In the genomic region with DNA sequence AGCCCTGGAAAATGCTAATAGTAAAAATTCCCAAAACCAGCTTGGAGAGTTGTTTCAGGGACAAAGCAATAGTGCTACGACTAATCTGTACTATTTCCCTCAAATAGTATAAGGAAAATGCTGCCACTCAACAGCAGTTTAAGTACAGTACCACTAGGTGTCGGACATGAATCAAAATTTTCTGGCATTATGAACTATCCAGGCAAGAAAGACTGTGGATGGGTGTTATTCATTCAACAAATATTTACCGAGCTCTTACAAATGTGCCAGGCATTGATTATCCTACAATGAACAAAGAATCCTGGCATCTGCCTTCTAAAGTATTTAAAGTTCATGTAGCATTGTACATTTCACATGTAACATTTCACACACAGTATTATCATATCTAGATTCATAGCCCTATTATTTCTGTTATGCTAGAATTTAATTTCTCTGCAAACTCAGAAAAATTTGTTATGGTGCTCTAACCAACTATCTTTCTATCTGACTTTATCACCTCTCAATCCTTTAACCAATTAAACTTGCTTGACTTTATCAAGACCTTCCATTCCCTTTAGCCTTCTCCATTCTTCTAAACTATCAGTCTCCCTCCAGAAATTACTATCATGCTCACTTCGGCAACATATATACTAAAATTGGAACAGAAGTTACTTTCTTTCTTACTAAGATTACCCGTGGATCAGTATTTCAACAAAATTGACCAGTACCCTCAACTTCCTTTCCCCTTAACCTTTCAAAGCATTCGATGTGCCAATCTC, we compare ENCODE assay signal across 2 cellular contexts.
TF ChIP-seq lines count a peak whose summit lies in the region.

No MANE protein-coding gene starts in this region.

TF ChIP-seq in A549, 52 proteins besides CTCF, POLR2A, EP300 and RAD21 (continued from another document):
- TF ChIP-seq, protein P1, sequence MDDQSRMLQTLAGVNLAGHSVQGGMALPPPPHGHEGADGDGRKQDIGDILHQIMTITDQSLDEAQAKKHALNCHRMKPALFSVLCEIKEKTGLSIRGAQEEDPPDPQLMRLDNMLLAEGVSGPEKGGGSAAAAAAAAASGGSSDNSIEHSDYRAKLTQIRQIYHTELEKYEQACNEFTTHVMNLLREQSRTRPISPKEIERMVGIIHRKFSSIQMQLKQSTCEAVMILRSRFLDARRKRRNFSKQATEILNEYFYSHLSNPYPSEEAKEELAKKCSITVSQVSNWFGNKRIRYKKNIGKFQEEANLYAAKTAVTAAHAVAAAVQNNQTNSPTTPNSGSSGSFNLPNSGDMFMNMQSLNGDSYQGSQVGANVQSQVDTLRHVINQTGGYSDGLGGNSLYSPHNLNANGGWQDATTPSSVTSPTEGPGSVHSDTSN (IDR thresholded peaks at IDR 0.05), result no peak
- TF ChIP-seq ZSCAN20 (CRISPR knock-in tag; IDR thresholded peaks at IDR 0.05) (no peak), CBX8 (IDR thresholded peaks at IDR 0.05) (no peak), JUNB (IDR thresholded peaks at IDR 0.05) (peak; percentile 42), MYC (IDR thresholded peaks at IDR 0.05; ENCODE audit: borderline replicate concordance, low read length) (no peak), SREBF2 (IDR thresholded peaks at IDR 0.05) (no peak), EHMT2 (IDR thresholded peaks at IDR 0.05; ENCODE audit: low read depth) (no peak), SMC3 (IDR thresholded peaks at IDR 0.05) (peak; percentile 93), KDM1A (IDR thresholded peaks at IDR 0.05; ENCODE audit: low read depth) (no peak), RARB (CRISPR knock-in tag; IDR thresholded peaks at IDR 0.05) (no peak), CHD4 (IDR thresholded peaks at IDR 0.05; ENCODE audit: borderline replicate concordance) (no peak), FOSL2 (IDR thresholded peaks at IDR 0.05) (no peak), FOSL2 (CRISPR knock-in tag; IDR thresholded peaks at IDR 0.05) (peak; percentile 77), BHLHE40 (IDR thresholded peaks at IDR 0.05; ENCODE audit: low read depth, low read length) (no peak), NR3C1 (IDR thresholded peaks at IDR 0.05) (no peak), NPAS2 (CRISPR knock-in tag; IDR thresholded peaks at IDR 0.05; ENCODE audit: borderline replicate concordance) (no peak)
- TF ChIP-seq, protein P2, sequence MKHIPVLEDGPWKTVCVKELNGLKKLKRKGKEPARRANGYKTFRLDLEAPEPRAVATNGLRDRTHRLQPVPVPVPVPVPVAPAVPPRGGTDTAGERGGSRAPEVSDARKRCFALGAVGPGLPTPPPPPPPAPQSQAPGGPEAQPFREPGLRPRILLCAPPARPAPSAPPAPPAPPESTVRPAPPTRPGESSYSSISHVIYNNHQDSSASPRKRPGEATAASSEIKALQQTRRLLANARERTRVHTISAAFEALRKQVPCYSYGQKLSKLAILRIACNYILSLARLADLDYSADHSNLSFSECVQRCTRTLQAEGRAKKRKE (CRISPR knock-in tag; IDR thresholded peaks at IDR 0.05; ENCODE audit: low read depth), result no peak
- TF ChIP-seq, protein P3, sequence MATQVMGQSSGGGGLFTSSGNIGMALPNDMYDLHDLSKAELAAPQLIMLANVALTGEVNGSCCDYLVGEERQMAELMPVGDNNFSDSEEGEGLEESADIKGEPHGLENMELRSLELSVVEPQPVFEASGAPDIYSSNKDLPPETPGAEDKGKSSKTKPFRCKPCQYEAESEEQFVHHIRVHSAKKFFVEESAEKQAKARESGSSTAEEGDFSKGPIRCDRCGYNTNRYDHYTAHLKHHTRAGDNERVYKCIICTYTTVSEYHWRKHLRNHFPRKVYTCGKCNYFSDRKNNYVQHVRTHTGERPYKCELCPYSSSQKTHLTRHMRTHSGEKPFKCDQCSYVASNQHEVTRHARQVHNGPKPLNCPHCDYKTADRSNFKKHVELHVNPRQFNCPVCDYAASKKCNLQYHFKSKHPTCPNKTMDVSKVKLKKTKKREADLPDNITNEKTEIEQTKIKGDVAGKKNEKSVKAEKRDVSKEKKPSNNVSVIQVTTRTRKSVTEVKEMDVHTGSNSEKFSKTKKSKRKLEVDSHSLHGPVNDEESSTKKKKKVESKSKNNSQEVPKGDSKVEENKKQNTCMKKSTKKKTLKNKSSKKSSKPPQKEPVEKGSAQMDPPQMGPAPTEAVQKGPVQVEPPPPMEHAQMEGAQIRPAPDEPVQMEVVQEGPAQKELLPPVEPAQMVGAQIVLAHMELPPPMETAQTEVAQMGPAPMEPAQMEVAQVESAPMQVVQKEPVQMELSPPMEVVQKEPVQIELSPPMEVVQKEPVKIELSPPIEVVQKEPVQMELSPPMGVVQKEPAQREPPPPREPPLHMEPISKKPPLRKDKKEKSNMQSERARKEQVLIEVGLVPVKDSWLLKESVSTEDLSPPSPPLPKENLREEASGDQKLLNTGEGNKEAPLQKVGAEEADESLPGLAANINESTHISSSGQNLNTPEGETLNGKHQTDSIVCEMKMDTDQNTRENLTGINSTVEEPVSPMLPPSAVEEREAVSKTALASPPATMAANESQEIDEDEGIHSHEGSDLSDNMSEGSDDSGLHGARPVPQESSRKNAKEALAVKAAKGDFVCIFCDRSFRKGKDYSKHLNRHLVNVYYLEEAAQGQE (IDR thresholded peaks at IDR 0.05), result no peak
- TF ChIP-seq, protein P4, sequence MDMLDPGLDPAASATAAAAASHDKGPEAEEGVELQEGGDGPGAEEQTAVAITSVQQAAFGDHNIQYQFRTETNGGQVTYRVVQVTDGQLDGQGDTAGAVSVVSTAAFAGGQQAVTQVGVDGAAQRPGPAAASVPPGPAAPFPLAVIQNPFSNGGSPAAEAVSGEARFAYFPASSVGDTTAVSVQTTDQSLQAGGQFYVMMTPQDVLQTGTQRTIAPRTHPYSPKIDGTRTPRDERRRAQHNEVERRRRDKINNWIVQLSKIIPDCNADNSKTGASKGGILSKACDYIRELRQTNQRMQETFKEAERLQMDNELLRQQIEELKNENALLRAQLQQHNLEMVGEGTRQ (IDR thresholded peaks at IDR 0.05), result no peak
- TF ChIP-seq, protein P5, sequence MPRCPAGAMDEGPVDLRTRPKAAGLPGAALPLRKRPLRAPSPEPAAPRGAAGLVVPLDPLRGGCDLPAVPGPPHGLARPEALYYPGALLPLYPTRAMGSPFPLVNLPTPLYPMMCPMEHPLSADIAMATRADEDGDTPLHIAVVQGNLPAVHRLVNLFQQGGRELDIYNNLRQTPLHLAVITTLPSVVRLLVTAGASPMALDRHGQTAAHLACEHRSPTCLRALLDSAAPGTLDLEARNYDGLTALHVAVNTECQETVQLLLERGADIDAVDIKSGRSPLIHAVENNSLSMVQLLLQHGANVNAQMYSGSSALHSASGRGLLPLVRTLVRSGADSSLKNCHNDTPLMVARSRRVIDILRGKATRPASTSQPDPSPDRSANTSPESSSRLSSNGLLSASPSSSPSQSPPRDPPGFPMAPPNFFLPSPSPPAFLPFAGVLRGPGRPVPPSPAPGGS (IDR thresholded peaks at IDR 0.05), result no peak

TF ChIP-seq in HEK293, 187 proteins besides CTCF, POLR2A, EP300 and RAD21 (continues in another document):
- TF ChIP-seq, protein P6, sequence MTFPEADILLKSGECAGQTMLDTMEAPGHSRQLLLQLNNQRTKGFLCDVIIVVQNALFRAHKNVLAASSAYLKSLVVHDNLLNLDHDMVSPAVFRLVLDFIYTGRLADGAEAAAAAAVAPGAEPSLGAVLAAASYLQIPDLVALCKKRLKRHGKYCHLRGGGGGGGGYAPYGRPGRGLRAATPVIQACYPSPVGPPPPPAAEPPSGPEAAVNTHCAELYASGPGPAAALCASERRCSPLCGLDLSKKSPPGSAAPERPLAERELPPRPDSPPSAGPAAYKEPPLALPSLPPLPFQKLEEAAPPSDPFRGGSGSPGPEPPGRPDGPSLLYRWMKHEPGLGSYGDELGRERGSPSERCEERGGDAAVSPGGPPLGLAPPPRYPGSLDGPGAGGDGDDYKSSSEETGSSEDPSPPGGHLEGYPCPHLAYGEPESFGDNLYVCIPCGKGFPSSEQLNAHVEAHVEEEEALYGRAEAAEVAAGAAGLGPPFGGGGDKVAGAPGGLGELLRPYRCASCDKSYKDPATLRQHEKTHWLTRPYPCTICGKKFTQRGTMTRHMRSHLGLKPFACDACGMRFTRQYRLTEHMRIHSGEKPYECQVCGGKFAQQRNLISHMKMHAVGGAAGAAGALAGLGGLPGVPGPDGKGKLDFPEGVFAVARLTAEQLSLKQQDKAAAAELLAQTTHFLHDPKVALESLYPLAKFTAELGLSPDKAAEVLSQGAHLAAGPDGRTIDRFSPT (tag by site-specific recombination; IDR thresholded peaks at IDR 0.05), result no peak
- TF ChIP-seq, protein P7, sequence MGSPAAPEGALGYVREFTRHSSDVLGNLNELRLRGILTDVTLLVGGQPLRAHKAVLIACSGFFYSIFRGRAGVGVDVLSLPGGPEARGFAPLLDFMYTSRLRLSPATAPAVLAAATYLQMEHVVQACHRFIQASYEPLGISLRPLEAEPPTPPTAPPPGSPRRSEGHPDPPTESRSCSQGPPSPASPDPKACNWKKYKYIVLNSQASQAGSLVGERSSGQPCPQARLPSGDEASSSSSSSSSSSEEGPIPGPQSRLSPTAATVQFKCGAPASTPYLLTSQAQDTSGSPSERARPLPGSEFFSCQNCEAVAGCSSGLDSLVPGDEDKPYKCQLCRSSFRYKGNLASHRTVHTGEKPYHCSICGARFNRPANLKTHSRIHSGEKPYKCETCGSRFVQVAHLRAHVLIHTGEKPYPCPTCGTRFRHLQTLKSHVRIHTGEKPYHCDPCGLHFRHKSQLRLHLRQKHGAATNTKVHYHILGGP (tag by site-specific recombination; IDR thresholded peaks at IDR 0.05), result no peak
- TF ChIP-seq ZNF155 (tag by site-specific recombination; IDR thresholded peaks at IDR 0.05) (no peak), ZNF366 (tag by site-specific recombination; conservative IDR thresholded peaks at IDR 0.05) (peak; percentile 49; the same call in 1 of the 2 replicates), ZNF112 (tag by site-specific recombination; IDR thresholded peaks at IDR 0.05) (no peak), ZNF510 (tag by site-specific recombination; IDR thresholded peaks at IDR 0.05; ENCODE audit: insufficient replicate concordance) (no peak), ZNF843 (tag by site-specific recombination; IDR thresholded peaks at IDR 0.05) (no peak), ZFP3 (tag by site-specific recombination; IDR thresholded peaks at IDR 0.05; ENCODE audit: low read depth) (peak; percentile 61), GLI4 (tag by site-specific recombination; IDR thresholded peaks at IDR 0.05) (no peak), ZBTB17 (tag by site-specific recombination; IDR thresholded peaks at IDR 0.05) (peak; percentile 15; the same call in 1 of the 2 replicates), ZNF791 (tag by site-specific recombination; IDR thresholded peaks at IDR 0.05) (no peak), ZBTB20 (tag by site-specific recombination; IDR thresholded peaks at IDR 0.05) (no peak), ZNF23 (tag by site-specific recombination; IDR thresholded peaks at IDR 0.05; ENCODE audit: borderline replicate concordance) (no peak), ZSCAN30 (tag by site-specific recombination; IDR thresholded peaks at IDR 0.05) (peak; percentile 49; the same call in 1 of the 2 replicates), ZFP37 (tag by site-specific recombination; IDR thresholded peaks at IDR 0.05) (0 out of 2 replicates have a peak, but pooled peaks have one; percentile 38), ZNF549 (tag by site-specific recombination; IDR thresholded peaks at IDR 0.05) (no peak), ZNF660 (tag by site-specific recombination; IDR thresholded peaks at IDR 0.05) (peak; percentile 79; the same call in 1 of the 2 replicates), ZNF585B (tag by site-specific recombination; IDR thresholded peaks at IDR 0.05) (no peak), MZF1 (tag by site-specific recombination; IDR thresholded peaks at IDR 0.05; ENCODE audit: borderline replicate concordance) (no peak), SP3 (tag by site-specific recombination; IDR thresholded peaks at IDR 0.05) (no peak), GLIS2 (tag by site-specific recombination; IDR thresholded peaks at IDR 0.05) (no peak), OSR2 (tag by site-specific recombination; IDR thresholded peaks at IDR 0.05) (no peak), ZNF654 (tag by site-specific recombination; IDR thresholded peaks at IDR 0.05; ENCODE audit: low read depth) (peak; percentile 91), YY2 (tag by site-specific recombination; IDR thresholded peaks at IDR 0.05) (no peak), ZNF2 (tag by site-specific recombination; IDR thresholded peaks at IDR 0.05) (no peak), ZNF623 (tag by site-specific recombination; IDR thresholded peaks at IDR 0.05) (no peak), SCRT1 (tag by site-specific recombination; IDR thresholded peaks at IDR 0.05; ENCODE audit: borderline replicate concordance) (no peak), ZNF596 (tag by site-specific recombination; IDR thresholded peaks at IDR 0.05) (no peak), ZNF776 (tag by site-specific recombination; IDR thresholded peaks at IDR 0.05; ENCODE audit: borderline replicate concordance) (no peak)
- TF ChIP-seq, protein P3 (tag by site-specific recombination; IDR thresholded peaks at IDR 0.05), result no peak
- TF ChIP-seq, protein P8, sequence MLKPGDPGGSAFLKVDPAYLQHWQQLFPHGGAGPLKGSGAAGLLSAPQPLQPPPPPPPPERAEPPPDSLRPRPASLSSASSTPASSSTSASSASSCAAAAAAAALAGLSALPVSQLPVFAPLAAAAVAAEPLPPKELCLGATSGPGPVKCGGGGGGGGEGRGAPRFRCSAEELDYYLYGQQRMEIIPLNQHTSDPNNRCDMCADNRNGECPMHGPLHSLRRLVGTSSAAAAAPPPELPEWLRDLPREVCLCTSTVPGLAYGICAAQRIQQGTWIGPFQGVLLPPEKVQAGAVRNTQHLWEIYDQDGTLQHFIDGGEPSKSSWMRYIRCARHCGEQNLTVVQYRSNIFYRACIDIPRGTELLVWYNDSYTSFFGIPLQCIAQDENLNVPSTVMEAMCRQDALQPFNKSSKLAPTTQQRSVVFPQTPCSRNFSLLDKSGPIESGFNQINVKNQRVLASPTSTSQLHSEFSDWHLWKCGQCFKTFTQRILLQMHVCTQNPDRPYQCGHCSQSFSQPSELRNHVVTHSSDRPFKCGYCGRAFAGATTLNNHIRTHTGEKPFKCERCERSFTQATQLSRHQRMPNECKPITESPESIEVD (tag by site-specific recombination; IDR thresholded peaks at IDR 0.05), result no peak
